Comparison of ENCODE assay signal across 8 cellular contexts in genomic region chr17:47323382-47324223, GRCh38.
A peak's percentile ranks its signal among the peaks of the same experiment; 100 is the strongest.
DNase-seq lines count a peak whose midpoint lies in the region; ATAC-seq and TF ChIP-seq lines count a peak whose summit lies in the region.

Gene EFCAB13 (plus strand): TSS chr17:47323955. CDS start chr17:47328354, 4,399 bp downstream.

- TF ChIP-seq CTCF in AG10803 (conservative IDR thresholded peaks at IDR 0.05; ENCODE audit: low read length), result no peak
- peak; percentile 18 for TF ChIP-seq CTCF in choroid plexus epithelial cell (conservative IDR thresholded peaks at IDR 0.05; ENCODE audit: low read depth, low read length)

- ATAC-seq in GM19023 (IDR thresholded peaks at IDR 0.05; ENCODE audit: unreplicated experiment) (peak; percentile 91), HG03175 (IDR thresholded peaks at IDR 0.05; ENCODE audit: unreplicated experiment) (peak; percentile 79)

- H3K4me3 ChIP-seq in AG10803 (ENCODE audit: low read length) (peak within 1 kb of the TSS; percentile 79), choroid plexus epithelial cell (ENCODE audit: low read depth, low read length) (peak within 1 kb of the TSS; percentile 72)

- DNase-seq in AG10803 (ENCODE audit: low read depth) (peak; percentile 79), NCI-H345 treated with DMSO at 0.1 percent for 48 hours (lab: John Stamatoyannopoulos, UW; ENCODE audit: unreplicated experiment) (peak; percentile 89), choroid plexus epithelial cell (ENCODE audit: low read depth) (peak; percentile 81)
- DNase-seq in activated CD4-positive, alpha-beta T cell treated with anti-CD3 and anti-CD28 coated beads for 24 hours (ENCODE audit: low read depth in 2 of 2), result peak; percentile 49 to 61
- DNase-seq in stimulated activated CD4-positive, alpha-beta T cell treated with anti-CD3 and anti-CD28 coated beads, Interleukin-1b, Interleukin-23, amount 100 ng/mL, for 4 hours (ENCODE audit: low read depth in 2 of 2), result peak; percentile 57 to 77

- H3K27ac ChIP-seq in layer of hippocampus (ENCODE audit: low read depth, low read length), result peak within 1 kb of the TSS; percentile 87

- no peaks in the 10 kb centered on the region for H3K27me3 ChIP-seq in layer of hippocampus (ENCODE audit: control insufficient read depth, insufficient read depth, low read length)

Comparison
In these comparisons a context has a peak if more than half of its experiments do, and no peak if none do; other contexts are left out.
1. Peak in every context shown above with its lines: DNase-seq, ATAC-seq, H3K4me3 ChIP-seq and H3K27ac ChIP-seq.